25 cellular contexts compared by ENCODE assay signal in genomic region chr4:128848461-128848860, GRCh38. TPM values are rescaled to one million over a fixed set of nuclear protein-coding genes. Genes with fewer than 3 reads are reported as not detected.
DNase-seq lines count a peak whose midpoint lies in the region; ATAC-seq and TF ChIP-seq lines count a peak whose summit lies in the region.
"Had no signal": no experiment of that assay in that cellular context is flagged by ENCODE, and none has a peak within 500 bp of the region (broad histone marks: within the 10 kb centered on the region; RNA-seq: fewer than 3 reads in every experiment).

No MANE protein-coding gene starts in this region.

- H3K9me3 ChIP-seq in SJCRH30 (replicated peaks) (no peaks in the 10 kb centered on the region), thyroid gland (no peaks in the 10 kb centered on the region)
- H3K9me3 ChIP-seq: BE2C, gastrocnemius medialis, prostate gland, sigmoid colon, SJSA1, upper lobe of left lung had no signal

- DNase-seq in activated T-cell treated with anti-CD3 and anti-CD28 coated beads, Interleukin-2, amount 50 U/mL, for 24 hours = no peak
- no peak for DNase-seq in activated T-cell treated with anti-CD3 and anti-CD28 coated beads, Interleukin-2, amount 50 U/mL, for 72 hours
- DNase-seq in WTC11 (ENCODE audit: low spot score) = no peak
- DNase-seq in naive thymus-derived CD8-positive, alpha-beta T cell = no peak
- no peak for DNase-seq in stimulated activated naive B cell treated with anti-CD40 and anti-IgM and Interleukin-4, amounts not matched to agents 10 μg/mL and 1 μg/mL and 100 μg/mL, for 72 hours
- no peak for DNase-seq in SJCRH30
- no peak for DNase-seq in thyroid gland
- DNase-seq: activated CD4-positive, alpha-beta T cell treated with anti-CD3 and anti-CD28 coated beads for 1 hour; BE2C; COR-L47; DMS79 treated with DMSO at 0.1 percent for 48 hours; gastrocnemius medialis; hippocampal formation; Kasumi-1; left ventricle myocardium superior; MV-4-11; NCI-H1694; sigmoid colon; T-helper 1 cell; upper lobe of left lung had no signal

- intact Hi-C loops in thyroid gland (cut with DNase I) = no loop called here

- POLR2A ChIA-PET in WTC11 (lab: Charles Lee) = no interaction called here
- POLR2A ChIA-PET in naive thymus-derived CD8-positive, alpha-beta T cell (lab: Charles Lee) = interaction anchor here (0.6 kb wide), 1 partner anchor 43 kb away, joined by 3 read pairs; no protein-coding TSS in a partner anchor

- H3K4me1 ChIP-seq in SJCRH30 (no peaks in the 10 kb centered on the region), thyroid gland (peaks cover 30 to 32% of the 10 kb centered on the region in 2 donors)
- H3K4me1 ChIP-seq: BE2C, SJSA1 had no signal

- H3K4me3 Mint-ChIP-seq in activated T-cell treated with anti-CD3 and anti-CD28 coated beads, Interleukin-2, amount 50 U/mL, for 24 hours = no peak overlapping the region
- no peak overlapping the region for H3K4me3 Mint-ChIP-seq in activated T-cell treated with anti-CD3 and anti-CD28 coated beads, Interleukin-2, amount 50 U/mL, for 72 hours
- no peak overlapping the region for H3K4me3 Mint-ChIP-seq in WTC11
- no peak overlapping the region for H3K4me3 Mint-ChIP-seq in naive thymus-derived CD8-positive, alpha-beta T cell
- H3K4me3 Mint-ChIP-seq in stimulated activated naive B cell treated with anti-CD40 and anti-IgM and Interleukin-4, amounts not matched to agents 10 μg/mL and 1 μg/mL and 100 μg/mL, for 72 hours = no peak overlapping the region
- H3K4me3 Mint-ChIP-seq: mesothelial cell of epicardium had no signal

- peak overlapping the region; percentile 75 for H3K27ac Mint-ChIP-seq in activated T-cell treated with anti-CD3 and anti-CD28 coated beads, Interleukin-2, amount 50 U/mL, for 24 hours
- no peak overlapping the region for H3K27ac Mint-ChIP-seq in activated T-cell treated with anti-CD3 and anti-CD28 coated beads, Interleukin-2, amount 50 U/mL, for 72 hours
- H3K27ac Mint-ChIP-seq in WTC11 = peak overlapping the region; percentile 91
- H3K27ac Mint-ChIP-seq in naive thymus-derived CD8-positive, alpha-beta T cell = peak overlapping the region in 7 of 10 donors; percentile 48 to 76 (median 63)
- H3K27ac Mint-ChIP-seq in stimulated activated naive B cell treated with anti-CD40 and anti-IgM and Interleukin-4, amounts not matched to agents 10 μg/mL and 1 μg/mL and 100 μg/mL, for 72 hours = peak overlapping the region; percentile 1
- H3K27ac Mint-ChIP-seq: mesothelial cell of epicardium had no signal

- no peak overlapping the region for H3K27ac ChIP-seq in SJCRH30
- H3K27ac ChIP-seq in thyroid gland = no peak overlapping the region
- H3K27ac ChIP-seq: gastrocnemius medialis, prostate gland, sigmoid colon, SJSA1 had no signal

- H3K36me3 ChIP-seq in SJCRH30 (peaks cover 45% of the 10 kb centered on the region), thyroid gland (peaks cover 63 to 78% of the 10 kb centered on the region in 2 donors)

- H3K4me1 Mint-ChIP-seq in activated T-cell treated with anti-CD3 and anti-CD28 coated beads, Interleukin-2, amount 50 U/mL, for 24 hours (ENCODE audit: low read depth) = peaks cover 24% of the 10 kb centered on the region
- peaks cover 9% of the 10 kb centered on the region for H3K4me1 Mint-ChIP-seq in activated T-cell treated with anti-CD3 and anti-CD28 coated beads, Interleukin-2, amount 50 U/mL, for 72 hours (ENCODE audit: low read depth)
- H3K4me1 Mint-ChIP-seq in WTC11 = peaks cover 15% of the 10 kb centered on the region
- peaks cover 6 to 22% (median 18%) of the 10 kb centered on the region in 4 donors for H3K4me1 Mint-ChIP-seq in naive thymus-derived CD8-positive, alpha-beta T cell
- peaks cover 0 to 4% of the 10 kb centered on the region in 2 donors for H3K4me1 Mint-ChIP-seq in stimulated activated naive B cell treated with anti-CD40 and anti-IgM and Interleukin-4, amounts not matched to agents 10 μg/mL and 1 μg/mL and 100 μg/mL, for 72 hours
- H3K4me1 Mint-ChIP-seq: mesothelial cell of epicardium had no signal

- no peak for ATAC-seq in activated T-cell treated with anti-CD3 and anti-CD28 coated beads, Interleukin-2, amount 50 U/mL, for 72 hours (replicated peaks in 1 of 2)
- no peak for ATAC-seq in WTC11
- no peak for ATAC-seq in naive thymus-derived CD8-positive, alpha-beta T cell
- ATAC-seq in stimulated activated naive B cell treated with anti-CD40 and anti-IgM and Interleukin-4, amounts not matched to agents 10 μg/mL and 1 μg/mL and 100 μg/mL, for 72 hours (replicated peaks) = no peak
- ATAC-seq in GM21515 (IDR thresholded peaks at IDR 0.05; ENCODE audit: unreplicated experiment) = no peak
- ATAC-seq: gastrocnemius medialis, left ventricle myocardium superior had no signal

- no peaks in the 10 kb centered on the region for H3K27me3 Mint-ChIP-seq in activated T-cell treated with anti-CD3 and anti-CD28 coated beads, Interleukin-2, amount 50 U/mL, for 24 hours
- no peaks in the 10 kb centered on the region for H3K27me3 Mint-ChIP-seq in activated T-cell treated with anti-CD3 and anti-CD28 coated beads, Interleukin-2, amount 50 U/mL, for 72 hours (ENCODE audit: low read depth)
- H3K27me3 Mint-ChIP-seq in WTC11 (ENCODE audit: low read depth) = no peaks in the 10 kb centered on the region
- no peaks in the 10 kb centered on the region for H3K27me3 Mint-ChIP-seq in naive thymus-derived CD8-positive, alpha-beta T cell
- no peaks in the 10 kb centered on the region for H3K27me3 Mint-ChIP-seq in stimulated activated naive B cell treated with anti-CD40 and anti-IgM and Interleukin-4, amounts not matched to agents 10 μg/mL and 1 μg/mL and 100 μg/mL, for 72 hours

- H3K4me3 ChIP-seq in SJCRH30 (no peak overlapping the region), thyroid gland (replicated peaks in 1 of 3) (no peak overlapping the region)
- H3K4me3 ChIP-seq: gastrocnemius medialis, prostate gland, sigmoid colon, SJSA1, upper lobe of left lung had no signal

- no peak for TF ChIP-seq POLR2A in thyroid gland (IDR thresholded peaks at IDR 0.05)

- H3K27me3 ChIP-seq in SJCRH30 (no peaks in the 10 kb centered on the region), thyroid gland (no peaks in the 10 kb centered on the region)
- H3K27me3 ChIP-seq: BE2C, gastrocnemius medialis, sigmoid colon, SJSA1, upper lobe of left lung had no signal

- peaks cover 99% of the 10 kb centered on the region for H3K36me3 Mint-ChIP-seq in activated T-cell treated with anti-CD3 and anti-CD28 coated beads, Interleukin-2, amount 50 U/mL, for 24 hours (ENCODE audit: low read depth)
- H3K36me3 Mint-ChIP-seq in activated T-cell treated with anti-CD3 and anti-CD28 coated beads, Interleukin-2, amount 50 U/mL, for 72 hours (ENCODE audit: insufficient read depth in 2 of 2) = peaks cover 6 to 37% of the 10 kb centered on the region in 2 donors
- peaks cover 97% of the 10 kb centered on the region for H3K36me3 Mint-ChIP-seq in WTC11
- peaks cover 3 to 98% (median 15%) of the 10 kb centered on the region in 3 donors for H3K36me3 Mint-ChIP-seq in naive thymus-derived CD8-positive, alpha-beta T cell
- peaks cover 53 to 66% of the 10 kb centered on the region in 2 donors for H3K36me3 Mint-ChIP-seq in stimulated activated naive B cell treated with anti-CD40 and anti-IgM and Interleukin-4, amounts not matched to agents 10 μg/mL and 1 μg/mL and 100 μg/mL, for 72 hours

- TF ChIP-seq CTCF in WTC11 (IDR thresholded peaks at IDR 0.05) (no peak), thyroid gland (IDR thresholded peaks at IDR 0.05) (no peak)

- 94 to 100% methylated on average over 3 of the region's 3 CpGs for WGBS in thyroid gland, 2 donors

- CTCF ChIA-PET in WTC11 (lab: Charles Lee) = no interaction called here

- no peaks in the 10 kb centered on the region for H3K9me3 Mint-ChIP-seq in activated T-cell treated with anti-CD3 and anti-CD28 coated beads, Interleukin-2, amount 50 U/mL, for 24 hours
- H3K9me3 Mint-ChIP-seq in activated T-cell treated with anti-CD3 and anti-CD28 coated beads, Interleukin-2, amount 50 U/mL, for 72 hours = no peaks in the 10 kb centered on the region
- H3K9me3 Mint-ChIP-seq in WTC11 = no peaks in the 10 kb centered on the region
- H3K9me3 Mint-ChIP-seq in naive thymus-derived CD8-positive, alpha-beta T cell = no peaks in the 10 kb centered on the region
- H3K9me3 Mint-ChIP-seq in stimulated activated naive B cell treated with anti-CD40 and anti-IgM and Interleukin-4, amounts not matched to agents 10 μg/mL and 1 μg/mL and 100 μg/mL, for 72 hours = no peaks in the 10 kb centered on the region
- H3K9me3 Mint-ChIP-seq: activated T-helper 2 cell treated with anti-CD3 and anti-CD28 coated beads, Interferon-gamma antibody, Interleukin-2, Interleukin-4, amounts not matched to agents 10 μg/mL and 5 μg/mL and 100 μg/mL, durations not matched to agents 14 hours and 24 hours and 36 hours; mesothelial cell of epicardium had no signal

TF ChIP-seq in WTC11, 78 proteins besides CTCF, POLR2A, EP300 and RAD21 (continues in another document):
- TF ChIP-seq NFE2L1 (CRISPR knock-in tag; IDR thresholded peaks at IDR 0.05) = no peak
- TF ChIP-seq ZNF219 (CRISPR knock-in tag; IDR thresholded peaks at IDR 0.05; ENCODE audit: borderline replicate concordance) = no peak
- TF ChIP-seq, protein P1, sequence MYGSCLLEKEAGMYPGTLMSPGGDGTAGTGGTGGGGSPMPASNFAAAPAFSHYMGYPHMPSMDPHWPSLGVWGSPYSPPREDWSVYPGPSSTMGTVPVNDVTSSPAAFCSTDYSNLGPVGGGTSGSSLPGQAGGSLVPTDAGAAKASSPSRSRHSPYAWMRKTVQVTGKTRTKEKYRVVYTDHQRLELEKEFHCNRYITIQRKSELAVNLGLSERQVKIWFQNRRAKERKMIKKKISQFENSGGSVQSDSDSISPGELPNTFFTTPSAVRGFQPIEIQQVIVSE (CRISPR knock-in tag; IDR thresholded peaks at IDR 0.05; ENCODE audit: borderline replicate concordance) = no peak

RNA-seq across cellular contexts. Expression of gene JADE1, which starts 39.0 kb away (rescaled TPM):
- 10 to 100 TPM; 30.0 to 34.9 TPM for total RNA-seq in activated T-cell treated with anti-CD3 and anti-CD28 coated beads, Interleukin-2, amount 50 U/mL, for 72 hours
- 132 to 156 TPM (median 150 TPM) in 3 replicates for total RNA-seq in WTC11 (2021)
- total RNA-seq in naive thymus-derived CD8-positive, alpha-beta T cell = 10 to 100 TPM; 61.2 to 65.7 TPM
- polyA plus RNA-seq in naive thymus-derived CD8-positive, alpha-beta T cell = 10 to 100 TPM; 45.8 to 52.8 (median 47.8) TPM
- 23.2 and 27.5 TPM in 2 replicates for total RNA-seq in SJCRH30 (2014; rRNA removed; shearing (Covaris generic))
- total RNA-seq in thyroid gland = 100 to 1,000 TPM in 1 of 4 donors, 10 to 100 TPM in 3; 63.5 to 102 (median 74.4) TPM
